In genomic region chr15:55619783-55620182, GRCh38 we compare ENCODE assay signal across 31 cellular contexts. TPM values are rescaled to one million over a fixed set of nuclear protein-coding genes. Genes with fewer than 3 reads are reported as not detected.
"Had no signal": no experiment of that assay in that cellular context is flagged by ENCODE, and none has a peak within 500 bp of the region (broad histone marks: within the 10 kb centered on the region; RNA-seq: fewer than 3 reads in every experiment).

No MANE protein-coding gene starts in this region.

- H3K36me3 ChIP-seq: ascending aorta had no signal

- H3K4me2 ChIP-seq: KMS-11, SK-N-SH had no signal

- H3K4me1 ChIP-seq: ascending aorta, body of pancreas, SJCRH30 had no signal

- H3K9me2 ChIP-seq: SK-N-SH had no signal

- FAIRE-seq: bronchial epithelial cell had no signal

- H3K9me3 ChIP-seq: ascending aorta, body of pancreas, SJCRH30, SK-N-SH had no signal

- H3K27me3 ChIP-seq: ascending aorta, body of pancreas, SJCRH30 had no signal

- H3K4me3 ChIP-seq: ascending aorta, body of pancreas, SJCRH30 had no signal

- H3K27ac ChIP-seq: ascending aorta, body of pancreas, KMS-11, RWPE1, SJCRH30 had no signal

- H3K4me1 Mint-ChIP-seq: activated CD4-positive, alpha-beta T cell treated with anti-CD3 and anti-CD28 coated beads, Interleukin-2, amount 10 ng/mL, durations not matched to agents 7 days and 5 days; activated naive CD8-positive, alpha-beta T cell treated with anti-CD3 and anti-CD28 coated beads, Interleukin-2, amount 50 U/mL, for 24 hours had no signal

- H3K27ac Mint-ChIP-seq: activated CD4-positive, alpha-beta memory T cell treated with anti-CD3 and anti-CD28 coated beads for 36 hours; activated CD4-positive, alpha-beta T cell treated with anti-CD3 and anti-CD28 coated beads, Interleukin-2, amount 10 ng/mL, durations not matched to agents 7 days and 5 days; activated naive CD4-positive, alpha-beta T cell treated with anti-CD3 and anti-CD28 coated beads, Interleukin-2, amount 50 U/mL, for 72 hours; activated naive CD8-positive, alpha-beta T cell treated with anti-CD3 and anti-CD28 coated beads, Interleukin-2, amount 50 U/mL, for 24 hours; T-helper 2 cell treated with Interferon-gamma antibody and Interleukin-4, amounts not matched to agents 5 μg/mL and 100 μg/mL, for 36 hours had no signal

- H3K9me3 Mint-ChIP-seq: activated CD4-positive, alpha-beta memory T cell treated with anti-CD3 and anti-CD28 coated beads for 36 hours; activated CD4-positive, alpha-beta T cell treated with anti-CD3 and anti-CD28 coated beads, Interleukin-2, amount 10 ng/mL, durations not matched to agents 7 days and 5 days; activated naive CD4-positive, alpha-beta T cell treated with anti-CD3 and anti-CD28 coated beads, Interleukin-2, amount 50 U/mL, for 72 hours; activated naive CD8-positive, alpha-beta T cell treated with anti-CD3 and anti-CD28 coated beads, Interleukin-2, amount 50 U/mL, for 24 hours; activated T-cell treated with anti-CD3 and anti-CD28 coated beads, Interleukin-2, amount 50 U/mL, for 4 hours; T-helper 2 cell treated with Interferon-gamma antibody and Interleukin-4, amounts not matched to agents 5 μg/mL and 100 μg/mL, for 36 hours had no signal

- ATAC-seq: activated naive CD8-positive, alpha-beta T cell treated with anti-CD3 and anti-CD28 coated beads, Interleukin-2, amount 50 U/mL, for 24 hours; activated T-cell treated with anti-CD3 and anti-CD28 coated beads, Interleukin-2, amount 50 U/mL, for 4 hours; body of pancreas; Panc1 had no signal

- H3K9ac ChIP-seq: KMS-11, SK-N-SH had no signal

- H3K36me3 Mint-ChIP-seq: activated CD4-positive, alpha-beta memory T cell treated with anti-CD3 and anti-CD28 coated beads for 36 hours; activated naive CD4-positive, alpha-beta T cell treated with anti-CD3 and anti-CD28 coated beads, Interleukin-2, amount 50 U/mL, for 72 hours had no signal

- DNase-seq: activated CD4-positive, alpha-beta memory T cell treated with anti-CD3 and anti-CD28 coated beads for 36 hours; activated CD4-positive, alpha-beta T cell treated with anti-CD3 and anti-CD28 coated beads, Interleukin-2, amount 10 ng/mL, durations not matched to agents 7 days and 5 days; activated CD4-positive, CD25-positive, alpha-beta regulatory T cell; activated CD8-positive, alpha-beta memory T cell treated with anti-CD3 and anti-CD28 coated beads for 24 hours; activated effector memory CD4-positive, alpha-beta T cell treated with anti-CD3 and anti-CD28 coated beads, Interleukin-2, amount 50 U/mL, for 16 hours; activated naive CD4-positive, alpha-beta T cell treated with Interleukin-2 at 50 U/mL for 16 hours; activated naive CD8-positive, alpha-beta T cell treated with anti-CD3 and anti-CD28 coated beads, Interleukin-2, amount 50 U/mL, for 24 hours; activated T-cell treated with anti-CD3 and anti-CD28 coated beads, Interleukin-2, amount 50 U/mL, for 4 hours; amniotic stem cell; body of pancreas; central memory CD4-positive, alpha-beta T cell; NCI-H1105 treated with DMSO at 0.1 percent for 48 hours; NCI-H1436 treated with DMSO at 0.1 percent for 48 hours; NCI-H187; NCI-H2081; NCI-H345; NCI-H510A; NCI-H526 treated with DMSO at 0.1 percent for 48 hours; NCI-H82; Right ventricle myocardium superior; SJCRH30; SK-N-SH; SW 1271 had no signal

- H3K4me3 Mint-ChIP-seq: activated CD4-positive, alpha-beta memory T cell treated with anti-CD3 and anti-CD28 coated beads for 36 hours; activated CD4-positive, alpha-beta T cell treated with anti-CD3 and anti-CD28 coated beads, Interleukin-2, amount 10 ng/mL, durations not matched to agents 7 days and 5 days; activated naive CD8-positive, alpha-beta T cell treated with anti-CD3 and anti-CD28 coated beads, Interleukin-2, amount 50 U/mL, for 24 hours; activated T-cell treated with anti-CD3 and anti-CD28 coated beads, Interleukin-2, amount 50 U/mL, for 4 hours; T-helper 2 cell treated with Interferon-gamma antibody and Interleukin-4, amounts not matched to agents 5 μg/mL and 100 μg/mL, for 36 hours had no signal

RNA-seq across cellular contexts. Expression of gene PYGO1, which starts 31.6 kb away (rescaled TPM):
- total RNA-seq: activated CD4-positive, alpha-beta memory T cell treated with anti-CD3 and anti-CD28 coated beads for 36 hours; activated naive CD4-positive, alpha-beta T cell treated with anti-CD3 and anti-CD28 coated beads, Interleukin-2, amount 50 U/mL, for 72 hours; T-helper 1 cell treated with Interleukin-12 subunit alpha and Interleukin-12 subunit beta and Interleukin-4 antibody, amounts not matched to agents 30 ng/mL and 1 ng/mL, for 36 hours had no signal
